Comparison of ENCODE assay signal across 8 cellular contexts in the genomic region with DNA sequence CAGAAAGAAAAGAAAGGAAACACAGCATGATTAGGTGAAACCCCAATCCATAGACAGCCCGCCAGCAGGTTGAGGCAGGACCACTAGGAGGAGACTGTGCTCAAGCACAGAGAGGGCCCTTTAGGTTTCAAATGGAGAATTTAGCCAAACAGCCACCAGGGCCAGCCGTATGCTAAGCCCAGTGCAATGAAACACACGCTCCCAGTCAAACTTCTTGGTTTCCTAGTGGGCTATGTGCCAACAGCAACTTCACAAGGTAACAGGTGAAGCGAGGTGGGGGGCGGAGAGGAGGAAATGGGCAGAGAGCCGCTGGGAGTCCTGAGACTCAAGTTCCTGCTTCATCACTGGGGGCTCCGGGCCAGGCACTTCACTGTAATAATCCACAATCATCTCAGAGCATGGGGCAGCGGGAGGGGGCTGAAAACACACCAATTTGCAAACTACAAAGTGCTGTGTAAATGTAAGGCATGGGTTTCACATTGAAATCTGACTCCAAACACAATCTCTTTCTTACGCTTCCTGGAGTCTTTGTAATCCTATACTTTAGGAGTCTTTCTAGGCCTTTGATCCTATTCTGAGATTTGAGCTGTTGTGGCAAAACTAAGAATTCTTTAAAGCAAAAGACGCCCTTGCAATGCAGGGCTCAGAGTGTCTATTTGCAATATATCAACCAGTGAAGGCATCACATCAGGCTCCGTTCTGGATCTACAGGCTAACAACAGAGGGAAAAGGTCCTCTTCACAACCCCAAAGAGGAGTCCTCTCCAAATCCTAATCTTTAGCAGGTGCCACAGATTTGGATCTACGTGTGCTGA.
DNase-seq lines count a peak whose midpoint lies in the region; ATAC-seq, FAIRE-seq and TF ChIP-seq lines count a peak whose summit lies in the region.

No MANE protein-coding gene starts in this region.

- POLR2A ChIA-PET in endothelial cell of umbilical vein (lab: Charles Lee) = no interaction called here

- peak; percentile 61 for TF ChIP-seq CTCF in CD14-positive monocyte (IDR thresholded peaks at IDR 0.05)
- peak; percentile 68 to 81 for TF ChIP-seq CTCF in endothelial cell of umbilical vein (IDR thresholded peaks at IDR 0.05; ENCODE audit: extremely low read depth in 1 of 2, insufficient read depth in 1 of 2, low read depth in 1 of 2, low read length in 2 of 2)
- peak; percentile 59 for TF ChIP-seq CTCF in nephron progenitor cell (IDR thresholded peaks at IDR 0.05)

- H3K9me3 Mint-ChIP-seq in CD14-positive monocyte = no peaks in the 10 kb centered on the region
- H3K9me3 Mint-ChIP-seq in nephron progenitor cell = peaks cover 11% of the 10 kb centered on the region

- CTCF ChIA-PET in endothelial cell of umbilical vein (lab: Charles Lee) = interaction anchor here (1.4 to 6.8 kb wide), 6 partner anchors 9 to 518 kb away, joined by 3 to 53 read pairs (median 22); no protein-coding TSS in a partner anchor

- H2AFZ ChIP-seq in endothelial cell of umbilical vein (ENCODE audit: low read depth, low read length) = no peak overlapping the region

- peaks cover 28 to 39% of the 10 kb centered on the region in 2 donors for H3K36me3 Mint-ChIP-seq in CD14-positive monocyte
- peaks cover 4% of the 10 kb centered on the region for H3K36me3 Mint-ChIP-seq in nephron progenitor cell (ENCODE audit: low read depth)

- no peaks in the 10 kb centered on the region for H3K9me1 ChIP-seq in endothelial cell of umbilical vein (replicated peaks; ENCODE audit: control insufficient read depth, extremely low read depth, insufficient read depth, low read length)

- peak; percentile 66 for ATAC-seq in HG03196 (IDR thresholded peaks at IDR 0.05; ENCODE audit: unreplicated experiment)

- peaks cover 33% of the 10 kb centered on the region for H3K4me1 Mint-ChIP-seq in CD14-positive monocyte
- peaks cover 80% of the 10 kb centered on the region for H3K4me1 Mint-ChIP-seq in nephron progenitor cell

- dilution Hi-C loops in endothelial cell of umbilical vein (cut with MboI; ENCODE audit: extremely low pct_ligation_motif_present, low sequenced_read_pairs) = no loop called here

- DNase-seq in CD14-positive monocyte (ENCODE audit: low spot score) (no peak), GM19238 (ENCODE audit: insufficient read length, low spot score) (peak; percentile 10), NCI-H748 (lab: John Stamatoyannopoulos, UW; ENCODE audit: unreplicated experiment) (peak; percentile 90), endothelial cell of umbilical vein (ENCODE audit: low read depth, low spot score) (peak; percentile 46), nephron progenitor cell (peak; percentile 35), ureter (ENCODE audit: low spot score) (peak; percentile 78)
- peak; percentile 19 to 23 for DNase-seq in activated CD8-positive, alpha-beta memory T cell treated with anti-CD3 and anti-CD28 coated beads for 1 hour (ENCODE audit: extremely low read depth in 1 of 2, low read depth in 1 of 2)

- no peak for TF ChIP-seq POLR2A in endothelial cell of umbilical vein (IDR thresholded peaks at IDR 0.05; ENCODE audit: low read depth, low read length)

- peaks cover 0 to 2% (median 0%) of the 10 kb centered on the region in 3 donors for H3K27me3 Mint-ChIP-seq in CD14-positive monocyte (ENCODE audit: low read depth in 3 of 3)
- no peaks in the 10 kb centered on the region for H3K27me3 Mint-ChIP-seq in nephron progenitor cell (ENCODE audit: low read depth, poor library complexity)

- H3K4me1 ChIP-seq in endothelial cell of umbilical vein (ENCODE audit: control insufficient read depth, extremely low read depth, insufficient read depth, low read length) = no peaks in the 10 kb centered on the region

- H3K4me3 ChIP-seq in endothelial cell of umbilical vein (replicated peaks in 1 of 3; ENCODE audit: insufficient read depth in 1 of 3, low read depth in 1 of 3, low read length in 3 of 3) = no peak overlapping the region

- no peaks in the 10 kb centered on the region for H4K20me1 ChIP-seq in endothelial cell of umbilical vein (replicated peaks; ENCODE audit: control insufficient read depth, extremely low read depth, insufficient read depth, low read length)

- no peaks in the 10 kb centered on the region for H3K9me3 ChIP-seq in endothelial cell of umbilical vein (replicated peaks; ENCODE audit: control insufficient read depth, insufficient read depth, low read length)

- H3K27ac Mint-ChIP-seq in CD14-positive monocyte = peak overlapping the region in 6 of 7 donors; percentile 1 to 86 (median 62)
- H3K27ac Mint-ChIP-seq in nephron progenitor cell = peak overlapping the region; percentile 1

- H3K4me2 ChIP-seq in endothelial cell of umbilical vein (ENCODE audit: insufficient read depth, low read length) = no peak overlapping the region

- H3K4me3 Mint-ChIP-seq in CD14-positive monocyte (peak overlapping the region in 1 of 2 donors; percentile 41), nephron progenitor cell (peak overlapping the region; percentile 56)

- H3K27me3 ChIP-seq in endothelial cell of umbilical vein (ENCODE audit: control insufficient read depth in 2 of 2, insufficient read depth in 2 of 2, low read length in 2 of 2) = no peaks in the 10 kb centered on the region

- H3K79me2 ChIP-seq in endothelial cell of umbilical vein (ENCODE audit: control insufficient read depth, insufficient read depth, low read length) = no peaks in the 10 kb centered on the region

- H3K27ac ChIP-seq in endothelial cell of umbilical vein (ENCODE audit: insufficient read depth, low read depth, low read length) = no peak overlapping the region

- H3K9ac ChIP-seq in endothelial cell of umbilical vein (replicated peaks; ENCODE audit: extremely low read depth, insufficient read depth, low read length) = no peak overlapping the region

- intact Hi-C loops in CD14-positive monocyte (cut with micrococcal nuclease) (loop anchor here in 1 of 2 donors (5.0 kb wide), 1 partner anchor 121 kb away; no protein-coding TSS in a partner anchor), endothelial cell of umbilical vein (cut with micrococcal nuclease) (loop anchor here (2.0 to 10.0 kb wide), 2 partner anchors 576 to 1018 kb away; partner anchors contain the start of gene SCAF8)

- peak; percentile 50 for FAIRE-seq in endothelial cell of umbilical vein (lab: Jason Lieb, UNC)

- BruUV-seq in endothelial cell of umbilical vein (replicated peaks; lab: Mats Ljungman, UMichigan) = no TSS peak

- no peaks in the 10 kb centered on the region for H3K36me3 ChIP-seq in endothelial cell of umbilical vein (ENCODE audit: control insufficient read depth in 2 of 2, extremely low read depth in 1 of 2, insufficient read depth in 2 of 2, low read length in 2 of 2)

TF ChIP-seq in endothelial cell of umbilical vein, 7 proteins besides CTCF, POLR2A, EP300 and RAD21:
- TF ChIP-seq EZH2 (IDR thresholded peaks at IDR 0.05; ENCODE audit: borderline replicate concordance, low read depth, low read length, severe bottlenecking) (no peak), MYC (IDR thresholded peaks at IDR 0.05; ENCODE audit: low read depth, low read length) (no peak), JUN (IDR thresholded peaks at IDR 0.05; ENCODE audit: borderline replicate concordance, insufficient read depth, insufficient read length, low read depth) (no peak), POLR2AphosphoS5 (IDR thresholded peaks at IDR 0.05; ENCODE audit: insufficient read depth, low read depth, low read length) (no peak), GATA2 (IDR thresholded peaks at IDR 0.05; ENCODE audit: insufficient read depth, insufficient read length, low read depth, low read length) (no peak), FOS (IDR thresholded peaks at IDR 0.05; ENCODE audit: borderline replicate concordance, insufficient read depth, low read length) (no peak)
TF ChIP-seq in endothelial cell of umbilical vein: peak in this region for 0.
